ENCODE assay signal across 1 cellular context in the genomic region with DNA sequence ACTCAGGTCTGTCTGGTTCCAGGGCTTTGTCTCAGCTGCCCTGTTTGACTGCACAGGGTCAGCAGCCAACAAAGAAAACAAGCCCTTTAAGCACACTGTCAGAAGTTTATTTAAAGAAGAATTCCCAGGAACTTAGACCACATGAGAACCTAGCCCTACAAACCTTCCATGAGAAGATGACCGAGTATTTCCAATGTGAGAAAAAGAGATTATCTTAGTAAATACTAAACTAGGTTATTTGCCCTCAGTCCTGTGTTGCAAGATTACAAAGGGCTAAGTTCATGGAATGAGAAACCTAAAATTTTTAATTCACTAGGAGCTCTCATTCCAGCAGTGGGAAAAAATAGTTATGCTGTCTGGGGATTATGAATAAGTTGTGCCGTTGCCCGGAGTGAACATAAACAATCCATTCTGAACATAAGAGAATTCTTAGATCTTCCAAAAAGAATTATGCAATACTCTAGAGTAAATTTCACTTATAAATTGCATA.
A peak's percentile ranks its signal among the peaks of the same experiment; 100 is the strongest.
TF ChIP-seq lines count a peak whose summit lies in the region.

No MANE protein-coding gene starts in this region.

TF ChIP-seq in IMR-90, 13 proteins besides CTCF, POLR2A, EP300 and RAD21:
- TF ChIP-seq SMC3 (IDR thresholded peaks at IDR 0.05; ENCODE audit: low read depth, low read length) (no peak), CEBPB (IDR thresholded peaks at IDR 0.05; ENCODE audit: low read depth, low read length) (peak; percentile 85)
- TF ChIP-seq, protein P1, sequence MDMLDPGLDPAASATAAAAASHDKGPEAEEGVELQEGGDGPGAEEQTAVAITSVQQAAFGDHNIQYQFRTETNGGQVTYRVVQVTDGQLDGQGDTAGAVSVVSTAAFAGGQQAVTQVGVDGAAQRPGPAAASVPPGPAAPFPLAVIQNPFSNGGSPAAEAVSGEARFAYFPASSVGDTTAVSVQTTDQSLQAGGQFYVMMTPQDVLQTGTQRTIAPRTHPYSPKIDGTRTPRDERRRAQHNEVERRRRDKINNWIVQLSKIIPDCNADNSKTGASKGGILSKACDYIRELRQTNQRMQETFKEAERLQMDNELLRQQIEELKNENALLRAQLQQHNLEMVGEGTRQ (IDR thresholded peaks at IDR 0.05; ENCODE audit: low read depth, low read length), result no peak
